2 cellular contexts compared by ENCODE assay signal in the genomic region with DNA sequence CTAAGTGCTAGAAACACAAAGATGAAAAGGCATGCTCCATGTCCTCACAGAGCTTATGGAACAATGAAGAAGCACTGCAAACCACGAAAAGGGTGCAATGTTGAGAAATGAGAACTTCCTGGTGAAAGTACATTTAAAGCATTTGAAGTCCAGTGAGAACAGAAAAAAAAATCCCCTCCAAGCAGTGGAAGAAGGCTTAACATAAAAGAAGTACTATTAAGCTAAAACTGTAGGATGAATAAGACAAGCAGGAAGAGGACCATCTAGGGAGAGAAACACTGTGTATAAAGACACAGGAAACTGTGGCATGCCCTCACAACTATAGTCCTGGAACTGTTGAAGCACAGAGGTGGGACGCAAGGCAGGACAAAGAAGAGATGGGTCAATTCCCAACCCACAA.
TF ChIP-seq lines count a peak whose summit lies in the region.

No MANE protein-coding gene starts in this region.

TF ChIP-seq in liver, 16 proteins besides CTCF, POLR2A, EP300 and RAD21 (continued from another document):
- TF ChIP-seq, protein P1, sequence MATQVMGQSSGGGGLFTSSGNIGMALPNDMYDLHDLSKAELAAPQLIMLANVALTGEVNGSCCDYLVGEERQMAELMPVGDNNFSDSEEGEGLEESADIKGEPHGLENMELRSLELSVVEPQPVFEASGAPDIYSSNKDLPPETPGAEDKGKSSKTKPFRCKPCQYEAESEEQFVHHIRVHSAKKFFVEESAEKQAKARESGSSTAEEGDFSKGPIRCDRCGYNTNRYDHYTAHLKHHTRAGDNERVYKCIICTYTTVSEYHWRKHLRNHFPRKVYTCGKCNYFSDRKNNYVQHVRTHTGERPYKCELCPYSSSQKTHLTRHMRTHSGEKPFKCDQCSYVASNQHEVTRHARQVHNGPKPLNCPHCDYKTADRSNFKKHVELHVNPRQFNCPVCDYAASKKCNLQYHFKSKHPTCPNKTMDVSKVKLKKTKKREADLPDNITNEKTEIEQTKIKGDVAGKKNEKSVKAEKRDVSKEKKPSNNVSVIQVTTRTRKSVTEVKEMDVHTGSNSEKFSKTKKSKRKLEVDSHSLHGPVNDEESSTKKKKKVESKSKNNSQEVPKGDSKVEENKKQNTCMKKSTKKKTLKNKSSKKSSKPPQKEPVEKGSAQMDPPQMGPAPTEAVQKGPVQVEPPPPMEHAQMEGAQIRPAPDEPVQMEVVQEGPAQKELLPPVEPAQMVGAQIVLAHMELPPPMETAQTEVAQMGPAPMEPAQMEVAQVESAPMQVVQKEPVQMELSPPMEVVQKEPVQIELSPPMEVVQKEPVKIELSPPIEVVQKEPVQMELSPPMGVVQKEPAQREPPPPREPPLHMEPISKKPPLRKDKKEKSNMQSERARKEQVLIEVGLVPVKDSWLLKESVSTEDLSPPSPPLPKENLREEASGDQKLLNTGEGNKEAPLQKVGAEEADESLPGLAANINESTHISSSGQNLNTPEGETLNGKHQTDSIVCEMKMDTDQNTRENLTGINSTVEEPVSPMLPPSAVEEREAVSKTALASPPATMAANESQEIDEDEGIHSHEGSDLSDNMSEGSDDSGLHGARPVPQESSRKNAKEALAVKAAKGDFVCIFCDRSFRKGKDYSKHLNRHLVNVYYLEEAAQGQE (IDR thresholded peaks at IDR 0.05), result no peak
TF ChIP-seq in liver: peak in this region for 0.

TF ChIP-seq in HepG2, 621 proteins besides CTCF, POLR2A, EP300 and RAD21 (continued from another document):
- TF ChIP-seq, protein P2, sequence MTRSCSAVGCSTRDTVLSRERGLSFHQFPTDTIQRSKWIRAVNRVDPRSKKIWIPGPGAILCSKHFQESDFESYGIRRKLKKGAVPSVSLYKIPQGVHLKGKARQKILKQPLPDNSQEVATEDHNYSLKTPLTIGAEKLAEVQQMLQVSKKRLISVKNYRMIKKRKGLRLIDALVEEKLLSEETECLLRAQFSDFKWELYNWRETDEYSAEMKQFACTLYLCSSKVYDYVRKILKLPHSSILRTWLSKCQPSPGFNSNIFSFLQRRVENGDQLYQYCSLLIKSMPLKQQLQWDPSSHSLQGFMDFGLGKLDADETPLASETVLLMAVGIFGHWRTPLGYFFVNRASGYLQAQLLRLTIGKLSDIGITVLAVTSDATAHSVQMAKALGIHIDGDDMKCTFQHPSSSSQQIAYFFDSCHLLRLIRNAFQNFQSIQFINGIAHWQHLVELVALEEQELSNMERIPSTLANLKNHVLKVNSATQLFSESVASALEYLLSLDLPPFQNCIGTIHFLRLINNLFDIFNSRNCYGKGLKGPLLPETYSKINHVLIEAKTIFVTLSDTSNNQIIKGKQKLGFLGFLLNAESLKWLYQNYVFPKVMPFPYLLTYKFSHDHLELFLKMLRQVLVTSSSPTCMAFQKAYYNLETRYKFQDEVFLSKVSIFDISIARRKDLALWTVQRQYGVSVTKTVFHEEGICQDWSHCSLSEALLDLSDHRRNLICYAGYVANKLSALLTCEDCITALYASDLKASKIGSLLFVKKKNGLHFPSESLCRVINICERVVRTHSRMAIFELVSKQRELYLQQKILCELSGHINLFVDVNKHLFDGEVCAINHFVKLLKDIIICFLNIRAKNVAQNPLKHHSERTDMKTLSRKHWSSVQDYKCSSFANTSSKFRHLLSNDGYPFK (CRISPR knock-in tag; IDR thresholded peaks at IDR 0.05; ENCODE audit: borderline replicate concordance), result no peak
